3 cellular contexts compared by ENCODE assay signal in genomic region chr4:78061939-78062603, GRCh38.
TF ChIP-seq lines count a peak whose summit lies in the region.

No MANE protein-coding gene starts in this region.

TF ChIP-seq in SK-N-SH, 30 proteins besides CTCF, POLR2A, EP300 and RAD21 (continues in another document):
- TF ChIP-seq MAX (IDR thresholded peaks at IDR 0.05; ENCODE audit: low read depth) (no peak), JUND (IDR thresholded peaks at IDR 0.05) (peak; percentile 40; the same call in 1 of the 2 replicates), MXI1 (IDR thresholded peaks at IDR 0.05; ENCODE audit: low read depth, low read length) (no peak), RCOR1 (IDR thresholded peaks at IDR 0.05; ENCODE audit: low read length) (no peak), MEF2A (IDR thresholded peaks at IDR 0.05; ENCODE audit: borderline replicate concordance, low read depth) (no peak), NRF1 (IDR thresholded peaks at IDR 0.05; ENCODE audit: low read depth, low read length) (no peak), FOXJ3 (CRISPR knock-in tag; IDR thresholded peaks at IDR 0.05) (no peak), TCF12 (IDR thresholded peaks at IDR 0.05) (peak; percentile 54), CHD2 (IDR thresholded peaks at IDR 0.05; ENCODE audit: low read length, partially characterized antibody) (no peak), IRF3 (IDR thresholded peaks at IDR 0.05; ENCODE audit: low read depth, low read length) (no peak), PBX3 (IDR thresholded peaks at IDR 0.05) (peak; percentile 42), TEAD4 (IDR thresholded peaks at IDR 0.05; ENCODE audit: borderline replicate concordance, insufficient read depth) (no peak), ZBTB33 (IDR thresholded peaks at IDR 0.05; ENCODE audit: borderline replicate concordance, low read depth) (no peak), FOSL2 (IDR thresholded peaks at IDR 0.05; ENCODE audit: borderline replicate concordance, low read depth) (peak; percentile 31; the same call in 1 of the 2 replicates), GABPA (IDR thresholded peaks at IDR 0.05; ENCODE audit: low read depth) (no peak), POLR2AphosphoS5 (IDR thresholded peaks at IDR 0.05; ENCODE audit: low read depth, low read length) (no peak; the same call in 1 of the 2 replicates), NFIC (IDR thresholded peaks at IDR 0.05; ENCODE audit: borderline replicate concordance) (0 out of 2 replicates have a peak, but pooled peaks have one; percentile 10), YY1 (IDR thresholded peaks at IDR 0.05; ENCODE audit: low read depth) (no peak), RFX5 (IDR thresholded peaks at IDR 0.05; ENCODE audit: low read length) (no peak)

TF ChIP-seq in SK-N-SH treated with all-trans-retinoic acid at 6 μM for 48 hours, 23 proteins besides CTCF, POLR2A, EP300 and RAD21:
- TF ChIP-seq TCF4 (CRISPR knock-in tag; IDR thresholded peaks at IDR 0.05; ENCODE audit: borderline replicate concordance) (no peak), ISL1 (CRISPR knock-in tag; IDR thresholded peaks at IDR 0.05) (no peak), RARB (CRISPR knock-in tag; IDR thresholded peaks at IDR 0.05) (no peak), POU6F1 (CRISPR knock-in tag; IDR thresholded peaks at IDR 0.05; ENCODE audit: borderline replicate concordance, low read depth) (no peak), ZNF565 (CRISPR knock-in tag; conservative IDR thresholded peaks at IDR 0.05; ENCODE audit: low read depth) (no peak)

TF ChIP-seq in HEK293, 187 proteins besides CTCF, POLR2A, EP300 and RAD21:
- TF ChIP-seq ZNF791 (tag by site-specific recombination; IDR thresholded peaks at IDR 0.05) (no peak), SCRT2 (tag by site-specific recombination; IDR thresholded peaks at IDR 0.05) (peak; percentile 59), ZNF366 (tag by site-specific recombination; conservative IDR thresholded peaks at IDR 0.05) (no peak), ZNF596 (tag by site-specific recombination; IDR thresholded peaks at IDR 0.05) (no peak), ZNF600 (tag by site-specific recombination; IDR thresholded peaks at IDR 0.05) (peak; percentile 60)
